In the genomic region with DNA sequence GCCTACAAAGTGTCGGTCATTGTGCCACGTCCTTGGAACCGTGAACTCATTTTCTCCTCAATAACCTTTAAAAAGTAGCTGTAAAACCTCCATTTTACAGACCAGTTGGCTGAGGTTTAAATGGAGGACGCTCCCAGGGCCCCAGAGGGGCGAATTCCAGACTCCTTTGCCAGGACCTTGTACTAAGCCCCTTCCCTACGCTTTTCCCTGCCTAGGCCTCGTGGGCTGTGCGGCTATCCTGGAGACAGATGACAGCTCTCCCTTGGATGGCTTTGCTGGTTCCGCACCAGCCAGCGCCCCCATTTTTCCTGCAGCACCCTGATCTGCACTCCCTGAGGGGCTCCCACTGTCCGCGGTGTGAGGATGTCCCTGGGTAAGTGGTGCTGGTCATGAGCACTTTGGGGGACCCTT, we compare ENCODE assay signal across 7 cellular contexts. TPM values are rescaled to one million over a fixed set of nuclear protein-coding genes. Genes with fewer than 3 reads are reported as not detected.
DNase-seq lines count a peak whose midpoint lies in the region; ATAC-seq lines count a peak whose summit lies in the region.

No MANE protein-coding gene starts in this region.

- no peaks in the 10 kb centered on the region for H3K9me3 ChIP-seq in HUES6 (ENCODE audit: control insufficient read depth, insufficient read depth, low read depth, low read length)
- H3K9me3 ChIP-seq in iPS-20b (ENCODE audit: insufficient read depth, low read depth, low read length) = no peaks in the 10 kb centered on the region

- no peaks in the 10 kb centered on the region for H3K9me3 Mint-ChIP-seq in activated naive CD8-positive, alpha-beta T cell treated with anti-CD3 and anti-CD28 coated beads for 36 hours
- H3K9me3 Mint-ChIP-seq in stimulated activated naive CD8-positive, alpha-beta T cell treated with anti-CD3 and anti-CD28 coated beads, Interleukin-15, amount 100 ng/mL, for 72 hours = no peaks in the 10 kb centered on the region

- DNase-seq in activated naive CD8-positive, alpha-beta T cell treated with anti-CD3 and anti-CD28 coated beads for 36 hours = no peak
- DNase-seq in stimulated activated naive CD8-positive, alpha-beta T cell treated with anti-CD3 and anti-CD28 coated beads, Interleukin-15, amount 100 ng/mL, for 72 hours = no peak
- no peak for DNase-seq in NCI-H1417 treated with DMSO at 0.1 percent for 48 hours (lab: John Stamatoyannopoulos, UW)

- H3K4me3 Mint-ChIP-seq in activated naive CD8-positive, alpha-beta T cell treated with anti-CD3 and anti-CD28 coated beads for 36 hours = peak overlapping the region; percentile 83
- peak overlapping the region; percentile 65 to 88 for H3K4me3 Mint-ChIP-seq in stimulated activated naive CD8-positive, alpha-beta T cell treated with anti-CD3 and anti-CD28 coated beads, Interleukin-15, amount 100 ng/mL, for 72 hours

- H3K27me3 Mint-ChIP-seq in activated naive CD8-positive, alpha-beta T cell treated with anti-CD3 and anti-CD28 coated beads for 36 hours = no peaks in the 10 kb centered on the region
- peaks cover 11% of the 10 kb centered on the region for H3K27me3 Mint-ChIP-seq in stimulated activated naive CD8-positive, alpha-beta T cell treated with anti-CD3 and anti-CD28 coated beads, Interleukin-15, amount 100 ng/mL, for 72 hours

- H3K4me1 ChIP-seq in HUES6 (ENCODE audit: control insufficient read depth, insufficient read depth, low read length) (peaks cover 10% of the 10 kb centered on the region; the same call in 1 of the 2 replicates), iPS-20b (ENCODE audit: insufficient read depth, low read length) (peaks cover 4% of the 10 kb centered on the region; the same call in 1 of the 2 replicates)

- H3K27ac Mint-ChIP-seq in activated naive CD8-positive, alpha-beta T cell treated with anti-CD3 and anti-CD28 coated beads for 36 hours = peak overlapping the region; percentile 85
- peak overlapping the region; percentile 86 to 96 for H3K27ac Mint-ChIP-seq in stimulated activated naive CD8-positive, alpha-beta T cell treated with anti-CD3 and anti-CD28 coated beads, Interleukin-15, amount 100 ng/mL, for 72 hours

- peaks cover 29% of the 10 kb centered on the region for H3K36me3 Mint-ChIP-seq in activated naive CD8-positive, alpha-beta T cell treated with anti-CD3 and anti-CD28 coated beads for 36 hours

- ATAC-seq in stimulated activated naive CD8-positive, alpha-beta T cell treated with anti-CD3 and anti-CD28 coated beads, Interleukin-15, amount 100 ng/mL, for 72 hours = no peak
- ATAC-seq in HG02852 (IDR thresholded peaks at IDR 0.05; ENCODE audit: unreplicated experiment) = no peak
- ATAC-seq in HG03175 (IDR thresholded peaks at IDR 0.05; ENCODE audit: unreplicated experiment) = no peak

- H3K4me3 ChIP-seq in HUES6 (ENCODE audit: low read depth, low read length) (peak overlapping the region; percentile 87), iPS-20b (ENCODE audit: low read length) (peak overlapping the region; percentile 92)

- H3K9ac ChIP-seq in HUES6 (ENCODE audit: low read length) (peak overlapping the region; percentile 91), iPS-20b (ENCODE audit: low read depth, low read length) (peak overlapping the region; percentile 95)

- peaks cover 40% of the 10 kb centered on the region for H3K4me1 Mint-ChIP-seq in activated naive CD8-positive, alpha-beta T cell treated with anti-CD3 and anti-CD28 coated beads for 36 hours
- H3K4me1 Mint-ChIP-seq in stimulated activated naive CD8-positive, alpha-beta T cell treated with anti-CD3 and anti-CD28 coated beads, Interleukin-15, amount 100 ng/mL, for 72 hours = peaks cover 52% of the 10 kb centered on the region

- H3K27ac ChIP-seq in HUES6 (ENCODE audit: low read depth, low read length) (peak overlapping the region; percentile 69; the same call in 1 of the 2 replicates), iPS-20b (ENCODE audit: low read length) (peak overlapping the region; percentile 40)

- H3K27me3 ChIP-seq in HUES6 (ENCODE audit: control insufficient read depth, insufficient read depth, low read length) = no peaks in the 10 kb centered on the region
- H3K27me3 ChIP-seq in iPS-20b (ENCODE audit: insufficient read depth, low read length) = no peaks in the 10 kb centered on the region

- peaks cover 31% of the 10 kb centered on the region for H3K36me3 ChIP-seq in HUES6 (ENCODE audit: control insufficient read depth, insufficient read depth, low read length)
- peaks cover 28% of the 10 kb centered on the region for H3K36me3 ChIP-seq in iPS-20b (ENCODE audit: insufficient read depth, low read depth, low read length)

RNA-seq across cellular contexts. Expression of gene SNHG17, which starts 12.1 kb away (rescaled TPM):
- 100 to 1,000 TPM; 249 to 259 TPM for total RNA-seq in activated naive CD8-positive, alpha-beta T cell treated with anti-CD3 and anti-CD28 coated beads for 36 hours

RNA-seq across cellular contexts. Expression of gene RALGAPB, which starts 25.4 kb away (rescaled TPM):
- total RNA-seq in activated naive CD8-positive, alpha-beta T cell treated with anti-CD3 and anti-CD28 coated beads for 36 hours = 10 to 100 TPM; 25.1 to 25.6 TPM
